In genomic region chr5:124812771-124813358, GRCh38 we compare ENCODE assay signal across 1 cellular context.
TF ChIP-seq lines count a peak whose summit lies in the region.

No MANE protein-coding gene starts in this region.

TF ChIP-seq in GM23338, 12 proteins besides CTCF, POLR2A, EP300 and RAD21 (continued from another document):
- TF ChIP-seq ETS1 (IDR thresholded peaks at IDR 0.05) (no peak), JUNB (IDR thresholded peaks at IDR 0.05; ENCODE audit: unreplicated experiment) (no peak), REST (IDR thresholded peaks at IDR 0.05; ENCODE audit: unreplicated experiment) (no peak), CREB1 (CRISPR knock-in tag; IDR thresholded peaks at IDR 0.05; ENCODE audit: low read depth) (no peak), ZNF331 (CRISPR knock-in tag; IDR thresholded peaks at IDR 0.05; ENCODE audit: low read depth) (no peak), EZH2phosphoT487 (IDR thresholded peaks at IDR 0.05; ENCODE audit: unreplicated experiment) (no peak), STAT1 (IDR thresholded peaks at IDR 0.05; ENCODE audit: unreplicated experiment) (no peak)
